In the genomic region with DNA sequence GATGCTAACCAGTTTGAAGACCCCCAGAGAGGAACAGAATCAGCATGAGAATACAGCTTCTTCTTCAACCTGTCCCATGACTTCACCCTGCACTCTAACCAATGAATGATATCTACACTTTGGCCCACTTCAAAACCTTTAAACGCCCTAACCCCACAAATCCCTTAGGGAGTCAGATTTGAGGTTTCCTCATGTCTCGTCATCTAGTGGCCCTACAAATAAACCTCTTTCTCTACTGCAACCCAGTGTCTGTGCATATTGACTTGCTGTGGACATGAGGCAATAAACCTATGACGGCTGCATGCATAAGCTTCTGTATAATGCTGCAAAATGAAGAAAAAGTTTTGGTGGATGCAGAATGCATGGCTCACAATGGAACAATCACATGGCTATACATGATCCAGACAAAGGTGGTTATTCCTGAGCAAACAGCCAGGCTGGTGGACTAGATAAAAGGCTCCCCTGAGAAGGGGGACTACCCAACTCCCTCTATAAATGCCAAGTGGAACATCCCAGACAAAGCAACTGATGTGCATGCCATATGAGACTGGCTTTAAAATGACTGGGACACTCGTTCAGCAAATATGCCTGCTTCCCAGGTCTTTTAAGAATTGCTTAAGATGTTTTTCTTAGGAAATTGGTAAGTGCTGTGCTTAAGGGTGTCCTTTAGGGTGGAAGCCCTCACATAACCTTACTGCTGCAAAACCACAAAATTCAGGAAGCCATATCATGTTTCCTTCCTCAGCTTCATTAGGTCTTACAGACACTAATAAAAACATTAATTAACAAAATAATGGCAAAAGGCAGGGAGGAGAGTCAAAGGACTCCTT, we compare ENCODE assay signal across 13 cellular contexts. TPM values are rescaled to one million over a fixed set of nuclear protein-coding genes. Genes with fewer than 3 reads are reported as not detected.
DNase-seq lines count a peak whose midpoint lies in the region; ATAC-seq and TF ChIP-seq lines count a peak whose summit lies in the region.
"Had no signal": no experiment of that assay in that cellular context is flagged by ENCODE, and none has a peak within 500 bp of the region (broad histone marks: within the 10 kb centered on the region; RNA-seq: fewer than 3 reads in every experiment).

No MANE protein-coding gene starts in this region.

- H3K36me3 ChIP-seq in IMR-90 (ENCODE audit: control insufficient read depth, insufficient read depth, low read length) (no peaks in the 10 kb centered on the region), testis (ENCODE audit: low read depth, missing control alignments) (no peaks in the 10 kb centered on the region)
- no peaks in the 10 kb centered on the region for H3K36me3 ChIP-seq in naive thymus-derived CD4-positive, alpha-beta T cell (ENCODE audit: control insufficient read depth in 2 of 3, insufficient read depth in 3 of 3, low read length in 3 of 3)

- peak overlapping the region in 3 of 9 donors; percentile 10 to 54 (median 20) for H3K27ac Mint-ChIP-seq in naive thymus-derived CD4-positive, alpha-beta T cell

- H3K9ac ChIP-seq in IMR-90 (ENCODE audit: low read depth, low read length): no peak overlapping the region

- peak; percentile 65 for DNase-seq in CD1c-positive myeloid dendritic cell (ENCODE audit: extremely low spot score)
- peak; percentile 55 for DNase-seq in IMR-90
- DNase-seq in astrocyte of the spinal cord (ENCODE audit: low read depth, low spot score): peak; percentile 8
- no peak for DNase-seq in naive thymus-derived CD4-positive, alpha-beta T cell
- no peak for DNase-seq in DMS53 treated with DMSO at 0.1 percent for 48 hours (lab: John Stamatoyannopoulos, UW; ENCODE audit: unreplicated experiment)
- DNase-seq in NCI-H1105 treated with DMSO at 0.1 percent for 48 hours (lab: John Stamatoyannopoulos, UW): no peak
- no peak for DNase-seq in testis
- DNase-seq: activated CD4-positive, alpha-beta T cell treated with anti-CD3 and anti-CD28 coated beads, Interleukin-2, amount 50 U/mL, for 4 hours; activated naive CD4-positive, alpha-beta T cell; cerebellar nuclear complex; NCI-H2081 treated with DMSO at 0.1 percent for 48 hours; stimulated activated CD4-positive, alpha-beta T cell treated with anti-CD3 and anti-CD28 coated beads, Interleukin-4, amount 100 ng/mL, for 1 hour; SW 1271 had no signal

- CTCF ChIA-PET in IMR-90 (lab: Yijun Ruan, JAX): interaction anchor here (0.9 kb wide), 1 partner anchor 26 kb away, joined by 3 read pairs; no protein-coding TSS in a partner anchor
- CTCF ChIA-PET in naive thymus-derived CD4-positive, alpha-beta T cell (lab: Charles Lee): no interaction called here

- no peak overlapping the region for H2BK5ac ChIP-seq in IMR-90 (ENCODE audit: low read depth, low read length, poor library complexity, severe bottlenecking)

- H3K4me3 ChIP-seq in IMR-90 (ENCODE audit: insufficient read depth, low read depth, low read length) (no peak overlapping the region), astrocyte of the spinal cord (ENCODE audit: low read depth, low read length) (no peak overlapping the region), testis (no peak overlapping the region)
- no peak overlapping the region for H3K4me3 ChIP-seq in naive thymus-derived CD4-positive, alpha-beta T cell (ENCODE audit: low read length)

- H3K23ac ChIP-seq in IMR-90 (ENCODE audit: low read depth, low read length): no peak overlapping the region

- dilution Hi-C loops in IMR-90 (cut with HindIII; ENCODE audit: low sequenced_read_pairs, unreplicated experiment): no loop called here

- peaks cover 0 to 24% (median 16%) of the 10 kb centered on the region in 5 donors for H3K36me3 Mint-ChIP-seq in naive thymus-derived CD4-positive, alpha-beta T cell

- H3K9me3 Mint-ChIP-seq in naive thymus-derived CD4-positive, alpha-beta T cell: peaks cover 0 to 10% (median 6%) of the 10 kb centered on the region in 11 donors

- peak overlapping the region in 7 of 10 donors; percentile 9 to 47 (median 32) for H3K4me3 Mint-ChIP-seq in naive thymus-derived CD4-positive, alpha-beta T cell

- no peak overlapping the region for H2AFZ ChIP-seq in IMR-90 (replicated peaks; ENCODE audit: low read length, poor library complexity)

- H3K27me3 ChIP-seq in IMR-90 (ENCODE audit: control insufficient read depth, insufficient read depth, low read length) (no peaks in the 10 kb centered on the region), testis (no peaks in the 10 kb centered on the region)
- H3K27me3 ChIP-seq in naive thymus-derived CD4-positive, alpha-beta T cell (ENCODE audit: control insufficient read depth in 2 of 2, insufficient read depth in 2 of 2, low read length in 2 of 2): no peaks in the 10 kb centered on the region

- TF ChIP-seq RAD21 in IMR-90 (IDR thresholded peaks at IDR 0.05; ENCODE audit: low read length): no peak

- no peak overlapping the region for H2BK20ac ChIP-seq in IMR-90 (ENCODE audit: low read depth, low read length)

- in situ Hi-C loops in IMR-90 (cut with MboI; ENCODE audit: low sequenced_read_pairs) (no loop called here), astrocyte of the spinal cord (cut with HindIII; ENCODE audit: low sequenced_read_pairs) (no loop called here)

- H2AK5ac ChIP-seq in IMR-90 (ENCODE audit: low read depth, low read length): no peak overlapping the region

- peaks cover 77% of the 10 kb centered on the region for H4K20me1 ChIP-seq in IMR-90 (ENCODE audit: insufficient read depth, low read length)

- no peak overlapping the region for H3K27ac ChIP-seq in IMR-90 (ENCODE audit: insufficient read depth, low read length)
- no peak overlapping the region for H3K27ac ChIP-seq in naive thymus-derived CD4-positive, alpha-beta T cell (ENCODE audit: low read depth, low read length)
- no peak overlapping the region for H3K27ac ChIP-seq in testis

- 0 out of 2 replicates have a peak, but pooled peaks cover 5% of the 10 kb centered on the region for H3K4me1 ChIP-seq in IMR-90 (ENCODE audit: control insufficient read depth, insufficient read depth, low read length)
- H3K4me1 ChIP-seq in naive thymus-derived CD4-positive, alpha-beta T cell (ENCODE audit: control insufficient read depth in 2 of 2, insufficient read depth in 2 of 2, low read length in 2 of 2): peaks cover 28 to 35% of the 10 kb centered on the region in 2 donors
- peaks cover 3% of the 10 kb centered on the region for H3K4me1 ChIP-seq in testis

- 88% methylated on average over 1 of the region's 4 CpGs; no CpG with 5 or more reads in 1 of the 2 experiments for WGBS in IMR-90 (ENCODE audit: extremely low coverage in 2 of 2, insufficient read length in 1 of 2), 2 experiments
- 81 to 85% methylated on average over 4 of the region's 4 CpGs for WGBS in testis, 2 donors

- H2BK15ac ChIP-seq in IMR-90 (ENCODE audit: low read depth, low read length): no peak overlapping the region

- H3K79me1 ChIP-seq in IMR-90 (ENCODE audit: low read depth in 1 of 2, low read length in 2 of 2): peaks cover 11 to 58% of the 10 kb centered on the region in 2 experiments

- H4K5ac ChIP-seq in IMR-90 (ENCODE audit: low read depth, low read length): no peak overlapping the region

- H3K27me3 Mint-ChIP-seq in naive thymus-derived CD4-positive, alpha-beta T cell: no peaks in the 10 kb centered on the region

- no peak overlapping the region for H3K18ac ChIP-seq in IMR-90 (ENCODE audit: low read depth, low read length)

- no TSS peak for BruUV-seq in IMR-90 (replicated peaks; lab: Mats Ljungman, UMichigan)

- H3K14ac ChIP-seq in IMR-90 (replicated peaks; ENCODE audit: low read depth, low read length): no peak overlapping the region

- H3K4me2 ChIP-seq in IMR-90 (ENCODE audit: low read depth, low read length): no peak overlapping the region

- H2BK120ac ChIP-seq in IMR-90 (ENCODE audit: low read depth, low read length): no peak overlapping the region

- POLR2A ChIA-PET in IMR-90 (lab: Charles Lee; ENCODE audit: unreplicated experiment): no interaction called here
- POLR2A ChIA-PET in naive thymus-derived CD4-positive, alpha-beta T cell (lab: Charles Lee): interaction anchor here (0.6 kb wide), 1 partner anchor 15 kb away, joined by 4 read pairs; no protein-coding TSS in a partner anchor

- peaks cover 5% of the 10 kb centered on the region for H3K9me3 ChIP-seq in IMR-90 (ENCODE audit: control insufficient read depth, insufficient read depth, low read length)
- peaks cover 0 to 4% (median 0%) of the 10 kb centered on the region in 3 experiments for H3K9me3 ChIP-seq in naive thymus-derived CD4-positive, alpha-beta T cell (ENCODE audit: control insufficient read depth in 2 of 3, low read length in 3 of 3)
- H3K9me3 ChIP-seq in testis: no peaks in the 10 kb centered on the region

- no peak overlapping the region for H4K8ac ChIP-seq in IMR-90 (ENCODE audit: low read depth in 2 of 2, low read length in 2 of 2)

- TF ChIP-seq CTCF in IMR-90 (conservative IDR thresholded peaks at IDR 0.05; ENCODE audit: low read depth, low read length) (no peak), astrocyte of the spinal cord (IDR thresholded peaks at IDR 0.05; ENCODE audit: low read depth, low read length) (no peak), testis (IDR thresholded peaks at IDR 0.05) (no peak)

- H4K91ac ChIP-seq in IMR-90 (ENCODE audit: insufficient read depth, low read depth, low read length): no peak overlapping the region

- no peak overlapping the region for H3K4ac ChIP-seq in IMR-90 (ENCODE audit: low read depth, low read length)

- H2AK9ac ChIP-seq in IMR-90 (replicated peaks; ENCODE audit: low read depth, low read length, poor library complexity): no peak overlapping the region

- no peak overlapping the region for H3K56ac ChIP-seq in IMR-90 (ENCODE audit: extremely low read depth, insufficient read depth, low read length)

- peak; percentile 85 for ATAC-seq in IMR-90 (ENCODE audit: low read depth)
- ATAC-seq in naive thymus-derived CD4-positive, alpha-beta T cell: peak; percentile 27

- intact Hi-C loops in IMR-90 (cut with micrococcal nuclease) (no loop called here), testis (cut with DNase I; ENCODE audit: low total_unique reads) (no loop called here)
- intact Hi-C loops in naive thymus-derived CD4-positive, alpha-beta T cell (cut with micrococcal nuclease): loop anchor here in 1 of 2 donors (2.0 kb wide), 1 partner anchor 15 kb away; no protein-coding TSS in a partner anchor

- 0 out of 2 replicates have a peak, but pooled peaks cover 8% of the 10 kb centered on the region for H3K9me1 ChIP-seq in IMR-90 (ENCODE audit: insufficient read depth, low read length)

- peaks cover 41 to 75% (median 64%) of the 10 kb centered on the region in 7 donors for H3K4me1 Mint-ChIP-seq in naive thymus-derived CD4-positive, alpha-beta T cell

- TF ChIP-seq POLR2A in IMR-90 (IDR thresholded peaks at IDR 0.05; ENCODE audit: low read depth, low read length): no peak
- no peak for TF ChIP-seq POLR2A in testis (IDR thresholded peaks at IDR 0.05)

TF ChIP-seq in IMR-90, 13 proteins besides CTCF, POLR2A, EP300 and RAD21 (continues in another document):
- TF ChIP-seq MAZ (IDR thresholded peaks at IDR 0.05; ENCODE audit: borderline replicate concordance, low read depth, low read length): no peak

RNA-seq across cellular contexts. Expression of a gene that starts 12.2 kb away (rescaled TPM):
- 14.0 and 19.4 TPM in 2 replicates for total RNA-seq in IMR-90 (2012; rRNA removed)
- polyA plus RNA-seq in IMR-90 (2012; rRNA removed): 10.5 and 10.8 TPM in 2 replicates
- polyA plus RNA-seq in IMR-90 (2012; cell fraction: cytosol; rRNA removed): 3.9 and 4.9 TPM in 2 replicates
- 23.0 and 49.2 TPM in 2 replicates for polyA plus RNA-seq in IMR-90 (2012; cell fraction: nucleus; rRNA removed; ENCODE audit: low replicate concordance)
- total RNA-seq in naive thymus-derived CD4-positive, alpha-beta T cell: 10 to 100 TPM; 51.5 to 86.0 (median 57.6) TPM
- 10 to 100 TPM; 32.7 to 42.2 TPM for polyA plus RNA-seq in naive thymus-derived CD4-positive, alpha-beta T cell
- 10 to 100 TPM; 26.3 to 31.2 TPM for total RNA-seq in testis
- 27.8 TPM for polyA plus RNA-seq in testis (ENCODE audit: insufficient read depth, low read depth, low replicate concordance)

Comparison
In these comparisons a context has a peak if more than half of its experiments do, and no peak if none do; other contexts are left out.
1. DNase-seq: peak in CD1c-positive myeloid dendritic cell (single experiment), IMR-90 (single experiment) and astrocyte of the spinal cord (single experiment); none in naive thymus-derived CD4-positive, alpha-beta T cell (0 of 9), DMS53 treated with DMSO at 0.1 percent for 48 hours (single experiment), NCI-H1105 treated with DMSO at 0.1 percent for 48 hours (single experiment) and testis (single experiment).